In genomic region chr3:169604118-169604517, GRCh38 we compare ENCODE assay signal across 1 cellular context.
TF ChIP-seq lines count a peak whose summit lies in the region.

No MANE protein-coding gene starts in this region.

TF ChIP-seq in H1, 55 proteins besides CTCF, POLR2A, EP300 and RAD21:
- TF ChIP-seq NRF1 (IDR thresholded peaks at IDR 0.05; ENCODE audit: low read depth, low read length) (no peak), NANOG (IDR thresholded peaks at IDR 0.05; ENCODE audit: insufficient read depth, low read depth, low read length, poor library complexity, severe bottlenecking) (no peak), POU5F1 (IDR thresholded peaks at IDR 0.05; ENCODE audit: low read depth, low read length) (no peak), RNF2 (IDR thresholded peaks at IDR 0.05; ENCODE audit: borderline replicate concordance, low read depth, low read length, missing control alignments, poor library complexity, severe bottlenecking) (no peak), SAP30 (IDR thresholded peaks at IDR 0.05; ENCODE audit: insufficient read depth, insufficient replicate concordance, low read length) (no peak), EZH2 (IDR thresholded peaks at IDR 0.05; ENCODE audit: low read depth, low read length, severe bottlenecking) (no peak), JUN (IDR thresholded peaks at IDR 0.05; ENCODE audit: low read depth, low read length) (no peak), BRCA1 (IDR thresholded peaks at IDR 0.05; ENCODE audit: low read depth, low read length) (no peak), CBX5 (IDR thresholded peaks at IDR 0.05; ENCODE audit: low read depth, low read length) (no peak), SIX5 (IDR thresholded peaks at IDR 0.05; ENCODE audit: low read depth, low read length) (no peak), ZNF274 (IDR thresholded peaks at IDR 0.05; ENCODE audit: borderline replicate concordance, extremely low read depth, low read length) (no peak), ASH2L (IDR thresholded peaks at IDR 0.05; ENCODE audit: low read length) (no peak), TAF1 (IDR thresholded peaks at IDR 0.05; ENCODE audit: low read depth, low read length) (no peak), SP2 (IDR thresholded peaks at IDR 0.05; ENCODE audit: low read length) (no peak), PHF8 (conservative IDR thresholded peaks at IDR 0.05; ENCODE audit: low read depth, low read length) (no peak), FOSL1 (IDR thresholded peaks at IDR 0.05; ENCODE audit: insufficient read depth, low read depth, low read length) (no peak), YY1 (IDR thresholded peaks at IDR 0.05; ENCODE audit: low read depth, low read length) (no peak), SP1 (IDR thresholded peaks at IDR 0.05; ENCODE audit: low read depth, low read length) (no peak)
- TF ChIP-seq, protein P1, sequence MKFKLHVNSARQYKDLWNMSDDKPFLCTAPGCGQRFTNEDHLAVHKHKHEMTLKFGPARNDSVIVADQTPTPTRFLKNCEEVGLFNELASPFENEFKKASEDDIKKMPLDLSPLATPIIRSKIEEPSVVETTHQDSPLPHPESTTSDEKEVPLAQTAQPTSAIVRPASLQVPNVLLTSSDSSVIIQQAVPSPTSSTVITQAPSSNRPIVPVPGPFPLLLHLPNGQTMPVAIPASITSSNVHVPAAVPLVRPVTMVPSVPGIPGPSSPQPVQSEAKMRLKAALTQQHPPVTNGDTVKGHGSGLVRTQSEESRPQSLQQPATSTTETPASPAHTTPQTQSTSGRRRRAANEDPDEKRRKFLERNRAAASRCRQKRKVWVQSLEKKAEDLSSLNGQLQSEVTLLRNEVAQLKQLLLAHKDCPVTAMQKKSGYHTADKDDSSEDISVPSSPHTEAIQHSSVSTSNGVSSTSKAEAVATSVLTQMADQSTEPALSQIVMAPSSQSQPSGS (IDR thresholded peaks at IDR 0.05; ENCODE audit: low read length), result no peak
